Comparison of ENCODE assay signal across 12 cellular contexts in genomic region chr10:856405-857157, GRCh38.
DNase-seq lines count a peak whose midpoint lies in the region; ATAC-seq and TF ChIP-seq lines count a peak whose summit lies in the region.
"Had no signal": no experiment of that assay in that cellular context is flagged by ENCODE, and none has a peak within 500 bp of the region (broad histone marks: within the 10 kb centered on the region; RNA-seq: fewer than 3 reads in every experiment).

No MANE protein-coding gene starts in this region.

- peak in 5 of 8 donors; percentile 20 to 53 (median 31) for ATAC-seq in heart right ventricle
- ATAC-seq in Right ventricle myocardium inferior, result no peak

- H2AK5ac ChIP-seq in mesendoderm (ENCODE audit: low read length), result no peak overlapping the region

- H3K4me2 ChIP-seq in mesendoderm (ENCODE audit: low read length), result no peak overlapping the region

- H3K27me3 ChIP-seq in heart right ventricle (no peaks in the 10 kb centered on the region), adipocyte (replicated peaks; ENCODE audit: control insufficient read depth, insufficient read depth, low read length) (no peaks in the 10 kb centered on the region), mesendoderm (ENCODE audit: insufficient read depth, low read length, poor library complexity) (no peaks in the 10 kb centered on the region)
- H3K27me3 ChIP-seq: SJCRH30, tibial nerve had no signal

- H3K4me1 ChIP-seq in heart right ventricle (peaks cover 0 to 29% (median 12%) of the 10 kb centered on the region in 9 donors), adipocyte (ENCODE audit: control insufficient read depth, insufficient read depth, low read length) (peaks cover 25% of the 10 kb centered on the region), mesendoderm (ENCODE audit: control insufficient read depth, low read depth, low read length) (peaks cover 2% of the 10 kb centered on the region)
- H3K4me1 ChIP-seq: SJCRH30 had no signal

- H3K56ac ChIP-seq in mesendoderm (ENCODE audit: low read length), result no peak overlapping the region

- peak overlapping the region; percentile 54 for H3K9ac ChIP-seq in adipocyte (ENCODE audit: low read length)
- H3K9ac ChIP-seq in mesendoderm (ENCODE audit: low read length), result no peak overlapping the region

- no peak overlapping the region for H3K18ac ChIP-seq in mesendoderm (ENCODE audit: low read length)

- no peak overlapping the region for H4K8ac ChIP-seq in mesendoderm (ENCODE audit: low read depth, low read length)

- H2BK15ac ChIP-seq in mesendoderm (replicated peaks; ENCODE audit: low read depth), result no peak overlapping the region

- no peak overlapping the region for H3K4me3 ChIP-seq in heart right ventricle
- H3K4me3 ChIP-seq in adipocyte (ENCODE audit: low read length), result peak overlapping the region; percentile 16
- no peak overlapping the region for H3K4me3 ChIP-seq in mesendoderm (ENCODE audit: low read length)
- no peak overlapping the region for H3K4me3 ChIP-seq in foreskin fibroblast (ENCODE audit: low read depth in 1 of 2, low read length in 2 of 2)
- H3K4me3 ChIP-seq: SJCRH30, tibial nerve had no signal

- peak overlapping the region; percentile 48 for H3K23ac ChIP-seq in mesendoderm (ENCODE audit: low read length)

- TF ChIP-seq CTCF in heart right ventricle (IDR thresholded peaks at IDR 0.05) (no peak), foreskin fibroblast (IDR thresholded peaks at IDR 0.05; ENCODE audit: low read depth, low read length) (no peak)

- no peak overlapping the region for H3K4ac ChIP-seq in mesendoderm (ENCODE audit: low read depth, low read length)

- H2BK5ac ChIP-seq in mesendoderm (ENCODE audit: low read length), result no peak overlapping the region

- no peak overlapping the region for H4K5ac ChIP-seq in mesendoderm (ENCODE audit: low read length)

- H3K27ac ChIP-seq in heart right ventricle (no peak overlapping the region), mesendoderm (ENCODE audit: low read depth, low read length) (no peak overlapping the region)
- H3K27ac ChIP-seq: SJCRH30, tibial nerve had no signal

- DNase-seq in heart right ventricle, result no peak
- no peak for DNase-seq in Right ventricle myocardium inferior (ENCODE audit: missing footprints)
- DNase-seq in adipocyte (ENCODE audit: low read depth), result no peak
- peak; percentile 12 for DNase-seq in mesendoderm
- no peak for DNase-seq in foreskin fibroblast
- DNase-seq in RKO (ENCODE audit: low spot score), result no peak
- no peak for DNase-seq in hippocampal formation (lab: John Stamatoyannopoulos, UW)
- no peak for DNase-seq in HK-2 (ENCODE audit: unreplicated experiment)
- DNase-seq: DND-41, midbrain, SJCRH30 had no signal

- H3K79me2 ChIP-seq in mesendoderm (ENCODE audit: control insufficient read depth, insufficient read depth, low read length), result peaks cover 16% of the 10 kb centered on the region

- H2BK120ac ChIP-seq in mesendoderm (ENCODE audit: low read depth, low read length), result no peak overlapping the region

- peaks cover 0 to 78% (median 17%) of the 10 kb centered on the region in 9 donors for H3K36me3 ChIP-seq in heart right ventricle
- H3K36me3 ChIP-seq in adipocyte (ENCODE audit: control insufficient read depth, insufficient read depth, low read length, severe bottlenecking), result peaks cover 55% of the 10 kb centered on the region
- H3K36me3 ChIP-seq in mesendoderm (ENCODE audit: control insufficient read depth, insufficient read depth, low read length), result peaks cover 3% of the 10 kb centered on the region

- no peaks in the 10 kb centered on the region for H3K9me3 ChIP-seq in heart right ventricle
- H3K9me3 ChIP-seq in adipocyte (ENCODE audit: control insufficient read depth, low read length), result no peaks in the 10 kb centered on the region
- H3K9me3 ChIP-seq: SJCRH30, tibial nerve had no signal

- H3K79me1 ChIP-seq in mesendoderm (ENCODE audit: low read length), result peaks cover 16% of the 10 kb centered on the region

- WGBS in heart right ventricle, 2 donors, result 46 to 55% methylated on average over 11 of the region's 11 CpGs
- WGBS in mesendoderm (ENCODE audit: extremely low coverage, insufficient coverage, low lambda C conversion rate), result no CpG with 5 or more reads among the region's 11 CpGs

- intact Hi-C loops in heart right ventricle (cut with DNase I) (loop anchor here in 1 of 10 donors (10.0 kb wide), 1 partner anchor 128 kb away; the partner anchor contains the start of gene GTPBP4), Right ventricle myocardium inferior (cut with DNase I) (no loop called here)
